20 cellular contexts compared by ENCODE assay signal in the genomic region with DNA sequence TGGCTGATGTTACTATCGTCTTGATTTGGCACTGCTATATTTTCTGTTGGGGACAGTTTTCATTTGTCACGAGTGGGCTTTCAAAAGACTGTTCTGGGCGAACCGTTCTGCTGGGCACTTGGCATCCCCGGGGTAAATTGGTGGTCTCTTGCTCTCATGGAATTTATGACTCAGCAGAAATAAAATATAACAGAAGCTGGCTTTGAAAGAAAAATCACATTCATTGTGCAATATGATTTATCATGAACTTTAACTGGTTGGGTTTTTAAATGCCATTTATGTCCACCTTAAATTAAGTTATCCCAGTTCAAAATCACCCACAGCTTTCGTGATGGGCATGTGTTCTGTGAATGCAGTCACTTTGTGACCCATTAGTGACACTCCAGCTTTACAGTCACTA.
"Had no signal": no experiment of that assay in that cellular context is flagged by ENCODE, and none has a peak within 500 bp of the region (broad histone marks: within the 10 kb centered on the region; RNA-seq: fewer than 3 reads in every experiment).

No MANE protein-coding gene starts in this region.

- H3K9me3 ChIP-seq: mucosa of descending colon, neutrophil, psoas muscle, suprapubic skin, thyroid gland had no signal

- ATAC-seq: esophagus mucosa; mucosa of descending colon; naive thymus-derived CD8-positive, alpha-beta T cell; psoas muscle; sciatic nerve had no signal

- H3K27me3 ChIP-seq: thyroid gland had no signal

- H3K4me1 ChIP-seq: psoas muscle had no signal

- H3K27ac ChIP-seq: dorsolateral prefrontal cortex, neutrophil, psoas muscle, skin epidermis, suprapubic skin, thyroid gland had no signal

- H3K36me3 ChIP-seq: neutrophil, suprapubic skin, thyroid gland had no signal

- FAIRE-seq: endometrium, islet of Langerhans, urothelium cell line had no signal

- DNase-seq: cortex of kidney; dorsolateral prefrontal cortex; effector memory CD4-positive, alpha-beta T cell; head of caudate nucleus; hippocampal formation; kidney glomerular epithelial cell; mucosa of descending colon; naive thymus-derived CD8-positive, alpha-beta T cell; psoas muscle; retina; stimulated activated naive CD4-positive, alpha-beta T cell; thyroid gland had no signal

- H3K4me3 ChIP-seq: mucosa of descending colon, psoas muscle, skin epidermis, suprapubic skin, thyroid gland had no signal
